Comparison of ENCODE assay signal across 1 cellular context in the genomic region with DNA sequence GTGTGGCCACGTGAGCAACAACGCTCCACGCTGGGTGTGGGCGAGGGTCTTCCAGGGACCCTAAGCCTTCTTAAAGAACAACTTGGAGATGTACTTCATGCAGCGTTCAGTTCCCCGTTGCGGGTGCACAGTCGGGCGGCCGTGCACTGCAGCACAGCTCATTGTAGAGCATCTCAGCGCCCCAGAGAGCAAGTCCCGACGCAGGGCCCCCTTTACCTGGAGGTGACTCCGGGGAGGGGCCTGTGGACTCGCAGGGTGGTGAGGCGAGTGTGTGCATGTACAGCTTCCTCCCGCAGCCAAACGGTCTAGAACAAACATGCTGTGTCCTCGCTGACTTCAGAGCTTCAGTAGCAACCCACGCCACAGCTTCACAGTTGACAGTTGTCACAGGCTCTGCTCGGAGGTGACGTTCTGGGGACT.
TF ChIP-seq lines count a peak whose summit lies in the region.

No MANE protein-coding gene starts in this region.

TF ChIP-seq in GM12878, 131 proteins besides CTCF, POLR2A, EP300 and RAD21:
- no peak for TF ChIP-seq LARP7 (IDR thresholded peaks at IDR 0.05)
- TF ChIP-seq SKIL (IDR thresholded peaks at IDR 0.05; ENCODE audit: low read depth, poor library complexity, severe bottlenecking) = no peak
- TF ChIP-seq, protein P1, sequence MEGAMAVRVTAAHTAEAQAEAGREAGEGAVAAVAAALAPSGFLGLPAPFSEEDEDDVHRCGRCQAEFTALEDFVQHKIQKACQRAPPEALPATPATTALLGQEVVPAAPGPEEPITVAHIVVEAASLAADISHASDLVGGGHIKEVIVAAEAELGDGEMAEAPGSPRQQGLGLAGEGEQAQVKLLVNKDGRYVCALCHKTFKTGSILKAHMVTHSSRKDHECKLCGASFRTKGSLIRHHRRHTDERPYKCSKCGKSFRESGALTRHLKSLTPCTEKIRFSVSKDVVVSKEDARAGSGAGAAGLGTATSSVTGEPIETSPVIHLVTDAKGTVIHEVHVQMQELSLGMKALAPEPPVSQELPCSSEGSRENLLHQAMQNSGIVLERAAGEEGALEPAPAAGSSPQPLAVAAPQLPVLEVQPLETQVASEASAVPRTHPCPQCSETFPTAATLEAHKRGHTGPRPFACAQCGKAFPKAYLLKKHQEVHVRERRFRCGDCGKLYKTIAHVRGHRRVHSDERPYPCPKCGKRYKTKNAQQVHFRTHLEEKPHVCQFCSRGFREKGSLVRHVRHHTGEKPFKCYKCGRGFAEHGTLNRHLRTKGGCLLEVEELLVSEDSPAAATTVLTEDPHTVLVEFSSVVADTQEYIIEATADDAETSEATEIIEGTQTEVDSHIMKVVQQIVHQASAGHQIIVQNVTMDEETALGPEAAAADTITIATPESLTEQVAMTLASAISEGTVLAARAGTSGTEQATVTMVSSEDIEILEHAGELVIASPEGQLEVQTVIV (IDR thresholded peaks at IDR 0.05; ENCODE audit: borderline replicate concordance, partially characterized antibody) = no peak
- TF ChIP-seq FOXK2 (IDR thresholded peaks at IDR 0.05) = no peak
- TF ChIP-seq MAX (IDR thresholded peaks at IDR 0.05; ENCODE audit: low read depth, low read length) = no peak
- TF ChIP-seq CHD2 (IDR thresholded peaks at IDR 0.05; ENCODE audit: borderline replicate concordance, low read depth, low read length) = no peak
- TF ChIP-seq, protein P2, sequence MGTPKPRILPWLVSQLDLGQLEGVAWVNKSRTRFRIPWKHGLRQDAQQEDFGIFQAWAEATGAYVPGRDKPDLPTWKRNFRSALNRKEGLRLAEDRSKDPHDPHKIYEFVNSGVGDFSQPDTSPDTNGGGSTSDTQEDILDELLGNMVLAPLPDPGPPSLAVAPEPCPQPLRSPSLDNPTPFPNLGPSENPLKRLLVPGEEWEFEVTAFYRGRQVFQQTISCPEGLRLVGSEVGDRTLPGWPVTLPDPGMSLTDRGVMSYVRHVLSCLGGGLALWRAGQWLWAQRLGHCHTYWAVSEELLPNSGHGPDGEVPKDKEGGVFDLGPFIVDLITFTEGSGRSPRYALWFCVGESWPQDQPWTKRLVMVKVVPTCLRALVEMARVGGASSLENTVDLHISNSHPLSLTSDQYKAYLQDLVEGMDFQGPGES (IDR thresholded peaks at IDR 0.05) = no peak
- no peak for TF ChIP-seq YBX1 (IDR thresholded peaks at IDR 0.05)
- no peak for TF ChIP-seq POU2F2 (IDR thresholded peaks at IDR 0.05; ENCODE audit: borderline replicate concordance, low read depth, low read length)
- no peak for TF ChIP-seq ZBTB4 (CRISPR knock-in tag; IDR thresholded peaks at IDR 0.05)
- TF ChIP-seq EED (IDR thresholded peaks at IDR 0.05; ENCODE audit: low read depth) = no peak
- TF ChIP-seq, protein P3, sequence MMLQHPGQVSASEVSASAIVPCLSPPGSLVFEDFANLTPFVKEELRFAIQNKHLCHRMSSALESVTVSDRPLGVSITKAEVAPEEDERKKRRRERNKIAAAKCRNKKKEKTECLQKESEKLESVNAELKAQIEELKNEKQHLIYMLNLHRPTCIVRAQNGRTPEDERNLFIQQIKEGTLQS (IDR thresholded peaks at IDR 0.05; ENCODE audit: borderline replicate concordance, extremely low read depth, low read depth, low read length) = no peak
- TF ChIP-seq NRF1 (conservative IDR thresholded peaks at IDR 0.05; ENCODE audit: low read depth, low read length) = no peak
- TF ChIP-seq ZNF274 (IDR thresholded peaks at IDR 0.05; ENCODE audit: insufficient read depth, insufficient read length) = no peak
- TF ChIP-seq RAD51 (IDR thresholded peaks at IDR 0.05) = no peak
- TF ChIP-seq RB1 (IDR thresholded peaks at IDR 0.05; ENCODE audit: borderline replicate concordance) = no peak
- TF ChIP-seq MEF2B (IDR thresholded peaks at IDR 0.05; ENCODE audit: partially characterized antibody, poor library complexity, severe bottlenecking) = no peak
- TF ChIP-seq SREBF1 (IDR thresholded peaks at IDR 0.05; ENCODE audit: low read length) = no peak
- no peak for TF ChIP-seq POLR2AphosphoS2 (IDR thresholded peaks at IDR 0.05; ENCODE audit: low read depth, low read length)
- TF ChIP-seq KDM1A (IDR thresholded peaks at IDR 0.05; ENCODE audit: borderline replicate concordance) = no peak
